18 cellular contexts compared by ENCODE assay signal in genomic region chr7:64685741-64686140, GRCh38. TPM values are rescaled to one million over a fixed set of nuclear protein-coding genes. Genes with fewer than 3 reads are reported as not detected.
A peak's percentile ranks its signal among the peaks of the same experiment; 100 is the strongest.
DNase-seq lines count a peak whose midpoint lies in the region; ATAC-seq and TF ChIP-seq lines count a peak whose summit lies in the region.
"Had no signal": no experiment of that assay in that cellular context is flagged by ENCODE, and none has a peak within 500 bp of the region (broad histone marks: within the 10 kb centered on the region; RNA-seq: fewer than 3 reads in every experiment).

No MANE protein-coding gene starts in this region.

- H3K9me2 ChIP-seq in SU-DHL-6 (replicated peaks; ENCODE audit: insufficient read depth, low read length), result no peaks in the 10 kb centered on the region

- H4K20me1 ChIP-seq in SU-DHL-6 (ENCODE audit: low read depth, low read length), result no peaks in the 10 kb centered on the region; the same call in 1 of the 2 replicates

- peak overlapping the region; percentile 97 for H3K27ac ChIP-seq in SU-DHL-6 (ENCODE audit: low read depth, low read length)
- H3K27ac ChIP-seq in vagina, result peak overlapping the region; percentile 21
- H3K27ac ChIP-seq: colonic mucosa had no signal

- H3K4me2 ChIP-seq in SU-DHL-6 (ENCODE audit: low read depth, low read length, poor library complexity, severe bottlenecking), result peak overlapping the region; percentile 78

- H3K9ac ChIP-seq in SU-DHL-6 (ENCODE audit: low read length), result peak overlapping the region; percentile 55

- TF ChIP-seq POLR2A in vagina (IDR thresholded peaks at IDR 0.05), result no peak

- no peak overlapping the region for H2AFZ ChIP-seq in SU-DHL-6 (ENCODE audit: low read depth, low read length, severe bottlenecking)

- ATAC-seq in activated naive CD4-positive, alpha-beta T cell treated with anti-CD3 and anti-CD28 coated beads, Interleukin-2, amount 50 U/mL, for 72 hours, result no peak
- ATAC-seq in esophagus mucosa (peak; percentile 94), HG02885 (IDR thresholded peaks at IDR 0.05; ENCODE audit: poor library complexity, unreplicated experiment) (no peak)
- ATAC-seq: K562, left colon, mucosa of descending colon, Panc1 had no signal

- H3K36me3 ChIP-seq in SU-DHL-6 (ENCODE audit: low read length) (peaks cover 46% of the 10 kb centered on the region), vagina (peaks cover 0 to 30% of the 10 kb centered on the region in 2 donors)
- H3K36me3 ChIP-seq: colonic mucosa had no signal

- H3K79me2 ChIP-seq in SU-DHL-6 (ENCODE audit: insufficient read depth, low read length), result peaks cover 98% of the 10 kb centered on the region

- H3K4me3 Mint-ChIP-seq in activated naive CD4-positive, alpha-beta T cell treated with anti-CD3 and anti-CD28 coated beads, Interleukin-2, amount 10 ng/mL, durations not matched to agents 7 days and 5 days, result no peak overlapping the region

- H3K27me3 Mint-ChIP-seq in activated naive CD4-positive, alpha-beta T cell treated with anti-CD3 and anti-CD28 coated beads, Interleukin-2, amount 10 ng/mL, durations not matched to agents 7 days and 5 days, result no peaks in the 10 kb centered on the region

- intact Hi-C loops in vagina (cut with DNase I), result no loop called here

- peaks cover 30 to 40% of the 10 kb centered on the region in 2 donors for H3K9me3 Mint-ChIP-seq in activated naive CD4-positive, alpha-beta T cell treated with anti-CD3 and anti-CD28 coated beads, Interleukin-2, amount 50 U/mL, for 72 hours
- peaks cover 29% of the 10 kb centered on the region for H3K9me3 Mint-ChIP-seq in activated naive CD4-positive, alpha-beta T cell treated with anti-CD3 and anti-CD28 coated beads, Interleukin-2, amount 10 ng/mL, durations not matched to agents 7 days and 5 days

- TF ChIP-seq CTCF in SU-DHL-6 (IDR thresholded peaks at IDR 0.05; ENCODE audit: insufficient read depth, low read length, poor library complexity, severe bottlenecking), result no peak
- no peak for TF ChIP-seq CTCF in vagina (IDR thresholded peaks at IDR 0.05)

- CTCF ChIA-PET in activated naive CD4-positive, alpha-beta T cell treated with anti-CD3 and anti-CD28 coated beads, Interleukin-2, amount 10 ng/mL, durations not matched to agents 7 days and 5 days (lab: Charles Lee), result no interaction called here

- peaks cover 5 to 13% of the 10 kb centered on the region in 2 donors for H3K36me3 Mint-ChIP-seq in activated naive CD4-positive, alpha-beta T cell treated with anti-CD3 and anti-CD28 coated beads, Interleukin-2, amount 50 U/mL, for 72 hours
- peaks cover 28% of the 10 kb centered on the region for H3K36me3 Mint-ChIP-seq in activated naive CD4-positive, alpha-beta T cell treated with anti-CD3 and anti-CD28 coated beads, Interleukin-2, amount 10 ng/mL, durations not matched to agents 7 days and 5 days

- peaks cover 85% of the 10 kb centered on the region for H3F3A ChIP-seq in SU-DHL-6 (ENCODE audit: insufficient read depth)

- no peaks in the 10 kb centered on the region for H3K27me3 ChIP-seq in SU-DHL-6 (ENCODE audit: low read length)
- no peaks in the 10 kb centered on the region for H3K27me3 ChIP-seq in vagina
- H3K27me3 ChIP-seq: colonic mucosa had no signal

- DNase-seq in activated naive CD4-positive, alpha-beta T cell treated with anti-CD3 and anti-CD28 coated beads, Interleukin-2, amount 50 U/mL, for 72 hours (ENCODE audit: low spot score in 2 of 2), result no peak
- DNase-seq in activated naive CD4-positive, alpha-beta T cell treated with anti-CD3 and anti-CD28 coated beads, Interleukin-2, amount 10 ng/mL, durations not matched to agents 7 days and 5 days, result no peak
- DNase-seq in vagina (ENCODE audit: extremely low spot score in 2 of 2) (no peak), iPS-NIHi7 (ENCODE audit: extremely low spot score) (no peak), COR-L47 (lab: John Stamatoyannopoulos, UW) (no peak)
- DNase-seq: amygdala, colonic mucosa, hippocampal formation, left colon, mucosa of descending colon, NCI-H1417, NCI-H446, WERI-Rb-1 had no signal

- H3K27ac Mint-ChIP-seq in activated naive CD4-positive, alpha-beta T cell treated with anti-CD3 and anti-CD28 coated beads, Interleukin-2, amount 50 U/mL, for 72 hours, result peak overlapping the region; percentile 66 to 84
- H3K27ac Mint-ChIP-seq in activated naive CD4-positive, alpha-beta T cell treated with anti-CD3 and anti-CD28 coated beads, Interleukin-2, amount 10 ng/mL, durations not matched to agents 7 days and 5 days, result no peak overlapping the region

- peaks cover 21% of the 10 kb centered on the region for H3K4me1 Mint-ChIP-seq in activated naive CD4-positive, alpha-beta T cell treated with anti-CD3 and anti-CD28 coated beads, Interleukin-2, amount 10 ng/mL, durations not matched to agents 7 days and 5 days

- H3K4me3 ChIP-seq in SU-DHL-6 (ENCODE audit: insufficient read depth, low read length, poor library complexity, severe bottlenecking) (peak overlapping the region; percentile 35), vagina (no peak overlapping the region)
- H3K4me3 ChIP-seq: colonic mucosa, K562, mucosa of descending colon had no signal

- H3K4me1 ChIP-seq in vagina, result peaks cover 17% of the 10 kb centered on the region
- H3K4me1 ChIP-seq: colonic mucosa had no signal

- H3K9me3 ChIP-seq in SU-DHL-6 (ENCODE audit: insufficient read depth, low read length) (no peaks in the 10 kb centered on the region), vagina (no peaks in the 10 kb centered on the region)
- H3K9me3 ChIP-seq: colonic mucosa had no signal

RNA-seq across cellular contexts. Expression of gene ZNF107, which starts 19.8 kb away (rescaled TPM):
- total RNA-seq in activated naive CD4-positive, alpha-beta T cell treated with anti-CD3 and anti-CD28 coated beads, Interleukin-2, amount 50 U/mL, for 72 hours, result 10 to 100 TPM; 10.0 to 22.7 TPM
- 2.3 TPM for total RNA-seq in esophagus mucosa
- 9.3 TPM for total RNA-seq in vagina
